ENCODE assay signal across 8 cellular contexts in genomic region chr12:50222275-50222783, GRCh38.
DNase-seq lines count a peak whose midpoint lies in the region; ATAC-seq and TF ChIP-seq lines count a peak whose summit lies in the region.

No MANE protein-coding gene starts in this region.

- peak; percentile 85 for DNase-seq in SIG-M5 treated with dmso at 0.1 percent for 504 hours (lab: John Stamatoyannopoulos, UW; ENCODE audit: unreplicated experiment)
- no peak for DNase-seq in SIG-M5 (lab: John Stamatoyannopoulos, UW)
- peak; percentile 17 for DNase-seq in SKM-1 (lab: John Stamatoyannopoulos, UW; ENCODE audit: unreplicated experiment)
- DNase-seq in dedifferentiated amniotic fluid mesenchymal stem cell (ENCODE audit: extremely low spot score) = peak; percentile 96
- peak; percentile 94 for DNase-seq in left kidney (ENCODE audit: low read depth, low spot score)

- H3K9me2 ChIP-seq in Loucy (replicated peaks; ENCODE audit: low read depth, low read length) = no peaks in the 10 kb centered on the region

- H3K79me2 ChIP-seq in Loucy (ENCODE audit: insufficient read depth, low read length) = peaks cover 21% of the 10 kb centered on the region

- no peak for TF ChIP-seq CTCF in Loucy (conservative IDR thresholded peaks at IDR 0.05; ENCODE audit: low read length)

- H3K27me3 ChIP-seq in Loucy (ENCODE audit: insufficient read depth, low read length, poor library complexity, severe bottlenecking) = no peaks in the 10 kb centered on the region
- no peaks in the 10 kb centered on the region for H3K27me3 ChIP-seq in subcutaneous abdominal adipose tissue (ENCODE audit: control insufficient read depth in 5 of 5, insufficient read depth in 4 of 5, low read length in 5 of 5)

- H3K9ac ChIP-seq in Loucy (ENCODE audit: low read depth, low read length, poor library complexity, severe bottlenecking) = peak overlapping the region; percentile 78
- peak overlapping the region; percentile 84 to 97 (median 92) for H3K9ac ChIP-seq in subcutaneous abdominal adipose tissue (ENCODE audit: low read length in 5 of 5)

- ATAC-seq in HG02588 (IDR thresholded peaks at IDR 0.05; ENCODE audit: unreplicated experiment) = no peak

- H2AFZ ChIP-seq in Loucy (ENCODE audit: low read length) = peak overlapping the region; percentile 56

- peaks cover 4% of the 10 kb centered on the region; the same call in 1 of the 2 replicates for H3F3A ChIP-seq in Loucy (ENCODE audit: low read depth)

- peak overlapping the region; percentile 89 for H3K27ac ChIP-seq in subcutaneous abdominal adipose tissue (ENCODE audit: low read depth, low read length)

- peak overlapping the region; percentile 86 for H3K4me2 ChIP-seq in Loucy (ENCODE audit: low read depth, low read length, poor library complexity, severe bottlenecking)

- H3K4me3 ChIP-seq in Loucy (ENCODE audit: low read length, poor library complexity, severe bottlenecking) (peak overlapping the region; percentile 71), subcutaneous abdominal adipose tissue (ENCODE audit: low read depth in 1 of 5, low read length in 5 of 5) (peak overlapping the region; percentile 64 to 99 (median 86))

- H3K9me3 ChIP-seq in Loucy (ENCODE audit: insufficient read depth, low read depth, low read length) (no peaks in the 10 kb centered on the region), subcutaneous abdominal adipose tissue (ENCODE audit: control insufficient read depth in 5 of 5, low read length in 5 of 5) (no peaks in the 10 kb centered on the region)

- no peaks in the 10 kb centered on the region for H4K20me1 ChIP-seq in Loucy (ENCODE audit: insufficient read depth, low read length, poor library complexity, severe bottlenecking)

- H3K4me1 ChIP-seq in Loucy (ENCODE audit: insufficient read depth, low read length, poor library complexity, severe bottlenecking) (peaks cover 48% of the 10 kb centered on the region), subcutaneous abdominal adipose tissue (ENCODE audit: control insufficient read depth in 5 of 5, insufficient read depth in 5 of 5, low read length in 5 of 5) (peaks cover 2 to 31% (median 28%) of the 10 kb centered on the region in 5 donors)

- H3K36me3 ChIP-seq in Loucy (ENCODE audit: insufficient read depth, low read length) (no peaks in the 10 kb centered on the region), subcutaneous abdominal adipose tissue (ENCODE audit: control insufficient read depth in 5 of 5, insufficient read depth in 5 of 5, low read length in 5 of 5) (peaks cover 0 to 5% (median 3%) of the 10 kb centered on the region in 5 donors)
